Comparison of ENCODE assay signal across 1 cellular context in the genomic region with DNA sequence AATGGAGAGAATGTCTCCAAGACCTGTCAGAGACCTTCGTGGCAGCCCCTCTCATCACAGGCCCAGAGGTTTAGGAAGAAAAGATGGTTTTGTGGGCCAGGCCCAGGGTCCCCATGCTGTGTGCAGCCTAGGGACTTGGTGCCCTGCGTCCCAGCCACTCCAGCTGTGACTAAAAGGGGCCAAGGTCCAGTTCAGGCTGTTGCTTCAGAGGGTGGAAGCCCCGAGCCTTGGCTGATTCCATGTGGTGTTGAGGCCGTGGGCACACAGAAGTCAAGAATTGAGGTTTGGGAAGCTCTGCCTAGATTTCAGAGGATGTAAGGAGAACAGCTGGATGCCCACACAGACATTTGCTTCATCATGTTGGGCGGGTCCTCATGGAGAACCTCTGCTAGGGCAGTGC.
TF ChIP-seq lines count a peak whose summit lies in the region.

No MANE protein-coding gene starts in this region.

TF ChIP-seq in HepG2, 621 proteins besides CTCF, POLR2A, EP300 and RAD21 (continued from another document):
- TF ChIP-seq ARID4A (CRISPR knock-in tag; IDR thresholded peaks at IDR 0.05; ENCODE audit: borderline replicate concordance) = peak; percentile 22; the same call in 1 of the 2 replicates
- peak; percentile 91 for TF ChIP-seq HNF4A (CRISPR knock-in tag; IDR thresholded peaks at IDR 0.05)
- TF ChIP-seq, protein P1, sequence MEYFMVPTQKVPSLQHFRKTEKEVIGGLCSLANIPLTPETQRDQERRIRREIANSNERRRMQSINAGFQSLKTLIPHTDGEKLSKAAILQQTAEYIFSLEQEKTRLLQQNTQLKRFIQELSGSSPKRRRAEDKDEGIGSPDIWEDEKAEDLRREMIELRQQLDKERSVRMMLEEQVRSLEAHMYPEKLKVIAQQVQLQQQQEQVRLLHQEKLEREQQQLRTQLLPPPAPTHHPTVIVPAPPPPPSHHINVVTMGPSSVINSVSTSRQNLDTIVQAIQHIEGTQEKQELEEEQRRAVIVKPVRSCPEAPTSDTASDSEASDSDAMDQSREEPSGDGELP (IDR thresholded peaks at IDR 0.05; ENCODE audit: borderline replicate concordance, low read depth) = peak; percentile 91
- TF ChIP-seq POLR2AphosphoS5 (IDR thresholded peaks at IDR 0.05; ENCODE audit: low read depth, low read length) = no peak
- no peak for TF ChIP-seq REXO4 (CRISPR knock-in tag; IDR thresholded peaks at IDR 0.05; ENCODE audit: borderline replicate concordance)
- TF ChIP-seq ZNF33B (CRISPR knock-in tag; IDR thresholded peaks at IDR 0.05) = 0 out of 2 replicates have a peak, but pooled peaks have one; percentile 58
- peak; percentile 55; the same call in 1 of the 2 replicates for TF ChIP-seq HDAC2 (CRISPR knock-in tag; IDR thresholded peaks at IDR 0.05)
- no peak for TF ChIP-seq SOX6 (IDR thresholded peaks at IDR 0.05)
- TF ChIP-seq SOX6 (CRISPR knock-in tag; IDR thresholded peaks at IDR 0.05) = peak; percentile 41; the same call in 1 of the 2 replicates
- TF ChIP-seq FOXO1 (CRISPR knock-in tag; IDR thresholded peaks at IDR 0.05) = no peak
- TF ChIP-seq, protein P2, sequence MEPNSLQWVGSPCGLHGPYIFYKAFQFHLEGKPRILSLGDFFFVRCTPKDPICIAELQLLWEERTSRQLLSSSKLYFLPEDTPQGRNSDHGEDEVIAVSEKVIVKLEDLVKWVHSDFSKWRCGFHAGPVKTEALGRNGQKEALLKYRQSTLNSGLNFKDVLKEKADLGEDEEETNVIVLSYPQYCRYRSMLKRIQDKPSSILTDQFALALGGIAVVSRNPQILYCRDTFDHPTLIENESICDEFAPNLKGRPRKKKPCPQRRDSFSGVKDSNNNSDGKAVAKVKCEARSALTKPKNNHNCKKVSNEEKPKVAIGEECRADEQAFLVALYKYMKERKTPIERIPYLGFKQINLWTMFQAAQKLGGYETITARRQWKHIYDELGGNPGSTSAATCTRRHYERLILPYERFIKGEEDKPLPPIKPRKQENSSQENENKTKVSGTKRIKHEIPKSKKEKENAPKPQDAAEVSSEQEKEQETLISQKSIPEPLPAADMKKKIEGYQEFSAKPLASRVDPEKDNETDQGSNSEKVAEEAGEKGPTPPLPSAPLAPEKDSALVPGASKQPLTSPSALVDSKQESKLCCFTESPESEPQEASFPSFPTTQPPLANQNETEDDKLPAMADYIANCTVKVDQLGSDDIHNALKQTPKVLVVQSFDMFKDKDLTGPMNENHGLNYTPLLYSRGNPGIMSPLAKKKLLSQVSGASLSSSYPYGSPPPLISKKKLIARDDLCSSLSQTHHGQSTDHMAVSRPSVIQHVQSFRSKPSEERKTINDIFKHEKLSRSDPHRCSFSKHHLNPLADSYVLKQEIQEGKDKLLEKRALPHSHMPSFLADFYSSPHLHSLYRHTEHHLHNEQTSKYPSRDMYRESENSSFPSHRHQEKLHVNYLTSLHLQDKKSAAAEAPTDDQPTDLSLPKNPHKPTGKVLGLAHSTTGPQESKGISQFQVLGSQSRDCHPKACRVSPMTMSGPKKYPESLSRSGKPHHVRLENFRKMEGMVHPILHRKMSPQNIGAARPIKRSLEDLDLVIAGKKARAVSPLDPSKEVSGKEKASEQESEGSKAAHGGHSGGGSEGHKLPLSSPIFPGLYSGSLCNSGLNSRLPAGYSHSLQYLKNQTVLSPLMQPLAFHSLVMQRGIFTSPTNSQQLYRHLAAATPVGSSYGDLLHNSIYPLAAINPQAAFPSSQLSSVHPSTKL (CRISPR knock-in tag; IDR thresholded peaks at IDR 0.05) = peak; percentile 51
- TF ChIP-seq ZNF644 (CRISPR knock-in tag; IDR thresholded peaks at IDR 0.05; ENCODE audit: low read depth) = peak; percentile 76
- 0 out of 2 replicates have a peak, but pooled peaks have one; percentile 24 for TF ChIP-seq HNRNPL (IDR thresholded peaks at IDR 0.05; ENCODE audit: low read depth, low read length)
